Comparison of ENCODE assay signal across 1 cellular context in the genomic region with DNA sequence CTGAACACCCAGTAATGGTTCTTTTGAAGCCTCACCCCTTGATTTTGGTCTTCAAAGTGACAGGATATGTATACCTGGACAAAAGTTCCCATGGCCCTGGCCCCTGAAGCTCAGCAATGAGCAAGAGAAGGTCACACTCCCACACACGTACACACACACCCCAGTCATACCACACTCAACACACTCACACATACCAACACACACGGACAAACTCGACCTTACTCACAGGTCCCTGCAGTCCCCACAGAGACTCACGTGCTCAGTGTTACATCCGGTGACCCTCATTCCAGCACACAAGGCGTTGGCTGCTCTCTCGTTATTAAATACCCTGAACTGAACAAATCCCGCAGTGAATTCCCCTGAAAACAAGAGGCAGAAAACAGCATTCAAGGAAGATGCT.
TF ChIP-seq lines count a peak whose summit lies in the region.

No MANE protein-coding gene starts in this region.

TF ChIP-seq in IMR-90, 13 proteins besides CTCF, POLR2A, EP300 and RAD21:
- TF ChIP-seq RCOR1 (IDR thresholded peaks at IDR 0.05; ENCODE audit: insufficient replicate concordance, low read length) (no peak), MAFK (IDR thresholded peaks at IDR 0.05; ENCODE audit: low read depth, low read length) (no peak), CEBPB (IDR thresholded peaks at IDR 0.05; ENCODE audit: low read depth, low read length) (no peak), RFX5 (IDR thresholded peaks at IDR 0.05; ENCODE audit: low read depth, low read length) (no peak), MXI1 (IDR thresholded peaks at IDR 0.05; ENCODE audit: borderline replicate concordance, low read depth, low read length) (no peak), FOS (IDR thresholded peaks at IDR 0.05; ENCODE audit: low read depth, low read length) (no peak), SMC3 (IDR thresholded peaks at IDR 0.05; ENCODE audit: low read depth, low read length) (no peak), MAZ (IDR thresholded peaks at IDR 0.05; ENCODE audit: borderline replicate concordance, low read depth, low read length) (no peak), NFE2L2 (IDR thresholded peaks at IDR 0.05; ENCODE audit: low read depth, low read length) (no peak), BHLHE40 (IDR thresholded peaks at IDR 0.05; ENCODE audit: low read depth, low read length) (no peak), CHD1 (IDR thresholded peaks at IDR 0.05; ENCODE audit: low read depth, low read length) (no peak)
- TF ChIP-seq, protein P1, sequence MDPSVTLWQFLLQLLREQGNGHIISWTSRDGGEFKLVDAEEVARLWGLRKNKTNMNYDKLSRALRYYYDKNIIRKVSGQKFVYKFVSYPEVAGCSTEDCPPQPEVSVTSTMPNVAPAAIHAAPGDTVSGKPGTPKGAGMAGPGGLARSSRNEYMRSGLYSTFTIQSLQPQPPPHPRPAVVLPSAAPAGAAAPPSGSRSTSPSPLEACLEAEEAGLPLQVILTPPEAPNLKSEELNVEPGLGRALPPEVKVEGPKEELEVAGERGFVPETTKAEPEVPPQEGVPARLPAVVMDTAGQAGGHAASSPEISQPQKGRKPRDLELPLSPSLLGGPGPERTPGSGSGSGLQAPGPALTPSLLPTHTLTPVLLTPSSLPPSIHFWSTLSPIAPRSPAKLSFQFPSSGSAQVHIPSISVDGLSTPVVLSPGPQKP (IDR thresholded peaks at IDR 0.05; ENCODE audit: borderline replicate concordance, low read depth, low read length) = no peak
- TF ChIP-seq, protein P2, sequence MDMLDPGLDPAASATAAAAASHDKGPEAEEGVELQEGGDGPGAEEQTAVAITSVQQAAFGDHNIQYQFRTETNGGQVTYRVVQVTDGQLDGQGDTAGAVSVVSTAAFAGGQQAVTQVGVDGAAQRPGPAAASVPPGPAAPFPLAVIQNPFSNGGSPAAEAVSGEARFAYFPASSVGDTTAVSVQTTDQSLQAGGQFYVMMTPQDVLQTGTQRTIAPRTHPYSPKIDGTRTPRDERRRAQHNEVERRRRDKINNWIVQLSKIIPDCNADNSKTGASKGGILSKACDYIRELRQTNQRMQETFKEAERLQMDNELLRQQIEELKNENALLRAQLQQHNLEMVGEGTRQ (IDR thresholded peaks at IDR 0.05; ENCODE audit: low read depth, low read length) = no peak
